ENCODE assay signal across 8 cellular contexts in genomic region chr16:2135703-2136490, GRCh38. TPM values are rescaled to one million over a fixed set of nuclear protein-coding genes. Genes with fewer than 3 reads are reported as not detected.
DNase-seq lines count a peak whose midpoint lies in the region; ATAC-seq, FAIRE-seq and TF ChIP-seq lines count a peak whose summit lies in the region.
"Not testable (repeated sequence)": the region's sequence is repeated elsewhere in the genome, so short reads cannot be mapped to it uniquely, and the experiment has no call there.

PKD1 (minus strand) TSS chr16:2135898; CDS start chr16:2135689, 209 bp downstream.

- not testable (repeated sequence) for TF ChIP-seq EP300 in HepG2 (IDR thresholded peaks at IDR 0.05; ENCODE audit: low read depth in 2 of 2, low read length in 2 of 2); HepG2 (CRISPR knock-in tag; IDR thresholded peaks at IDR 0.05; ENCODE audit: borderline replicate concordance)

- FAIRE-seq in HepG2 (lab: Jason Lieb, UNC): not testable (repeated sequence)

- not testable (repeated sequence) for H3K36me3 Mint-ChIP-seq in activated T-cell treated with anti-CD3 and anti-CD28 coated beads, Interleukin-2, amount 50 U/mL, for 4 hours (ENCODE audit: insufficient read depth)

- CTCF ChIA-PET in HepG2 (lab: Yijun Ruan, JAX; ENCODE audit: low intra/inter-chr PET ratio, low total read pairs): not testable (repeated sequence)

- not testable (repeated sequence) for TF ChIP-seq CTCF in 22Rv1 (IDR thresholded peaks at IDR 0.05); GM13976 (IDR thresholded peaks at IDR 0.05; ENCODE audit: borderline replicate concordance, control extremely low read depth, extremely low read depth, insufficient read depth, missing control alignments); HepG2 (CRISPR knock-in tag; IDR thresholded peaks at IDR 0.05)

- not testable (repeated sequence) for H3K36me3 ChIP-seq in SJSA1; endocrine pancreas (ENCODE audit: control insufficient read depth, insufficient read depth, low read length); HepG2 (replicated peaks in 1 of 2; ENCODE audit: control insufficient read depth in 1 of 2, insufficient read depth in 2 of 2, low read length in 2 of 2)

- H3K4me2 ChIP-seq in HepG2 (ENCODE audit: low read depth, low read length): peak within 1 kb of the TSS; percentile 69

- not testable (repeated sequence) for H3K27me3 Mint-ChIP-seq in activated T-cell treated with anti-CD3 and anti-CD28 coated beads, Interleukin-2, amount 50 U/mL, for 4 hours (ENCODE audit: low read depth)

- not testable (repeated sequence) for H3K9me3 ChIP-seq in SJSA1 (replicated peaks); endocrine pancreas (ENCODE audit: control insufficient read depth, low read length); HepG2 (ENCODE audit: low read length)

- H2AFZ ChIP-seq in HepG2 (ENCODE audit: low read length): not testable (repeated sequence)

- H3K9ac ChIP-seq in endocrine pancreas (ENCODE audit: control insufficient read depth, insufficient read depth, low read length) (peak within 1 kb of the TSS; percentile 13), HepG2 (ENCODE audit: insufficient read depth, low read depth, low read length) (peak within 1 kb of the TSS; percentile 56; the same call in 1 of the 2 replicates)

- H4K20me1 ChIP-seq in HepG2 (ENCODE audit: insufficient read depth, low read length): not testable (repeated sequence)

- H3K4me3 ChIP-seq in SJSA1 (peak within 1 kb of the TSS; percentile 46), HepG2 (replicated peaks in 1 of 3; ENCODE audit: insufficient read depth in 1 of 3, low read depth in 2 of 3, low read length in 3 of 3) (peak within 1 kb of the TSS; percentile 60 to 63 (median 62); a peak in 5 of 6 replicates)
- not testable (repeated sequence) for H3K4me3 ChIP-seq in endocrine pancreas (ENCODE audit: control insufficient read depth, insufficient read depth, low read length)

- WGBS in HepG2 (ENCODE audit: low lambda C conversion rate): 1% methylated on average over 13 of the region's 94 CpGs

- ATAC-seq in activated T-cell treated with anti-CD3 and anti-CD28 coated beads, Interleukin-2, amount 50 U/mL, for 4 hours: peak; percentile 75 to 86
- peak; percentile 78 for ATAC-seq in HepG2

- peak within 1 kb of the TSS; percentile 89 for H3K4me3 Mint-ChIP-seq in activated T-cell treated with anti-CD3 and anti-CD28 coated beads, Interleukin-2, amount 50 U/mL, for 4 hours

- in situ Hi-C loops in GM13976 (cut with MboI; ENCODE audit: low sequenced_read_pairs, unreplicated experiment): loop anchor here (5.0 kb wide), 1 partner anchor 124 kb away; no protein-coding TSS in a partner anchor
- in situ Hi-C loops in HepG2 (cut with HindIII; ENCODE audit: extremely low pct_ligation_motif_present, low pct_unique_long_range_greater_than_20kb): not testable (repeated sequence)

- DNase-seq in GM13976 (ENCODE audit: low spot score): peak; percentile 61
- peak; percentile 51 for DNase-seq in NCI-H128 (lab: John Stamatoyannopoulos, UW; ENCODE audit: unreplicated experiment)
- DNase-seq in SJSA1 (ENCODE audit: low read depth in 1 of 2, low spot score in 2 of 2): peak; percentile 96 to 97
- DNase-seq in activated T-cell treated with anti-CD3 and anti-CD28 coated beads, Interleukin-2, amount 50 U/mL, for 4 hours: peak; percentile 99
- peak; percentile 78 for DNase-seq in HepG2 (ENCODE audit: low spot score)
- DNase-seq in stimulated activated CD4-positive, alpha-beta T cell treated with anti-CD3 and anti-CD28 coated beads, Interleukin-12 subunit alpha, Interleukin-12 subunit beta, amount 100 ng/mL, for 48 hours (ENCODE audit: low read depth in 2 of 3, low spot score in 1 of 3): peak; percentile 97 to 99 (median 97)

- H3K4me1 ChIP-seq in SJSA1 (replicated peaks); endocrine pancreas (ENCODE audit: control insufficient read depth, insufficient read depth, low read length): not testable (repeated sequence)
- H3K4me1 ChIP-seq in HepG2 (ENCODE audit: insufficient read depth, low read length): peaks cover 23% of the 10 kb centered on the region

- intact Hi-C loops in HepG2 (cut with micrococcal nuclease; ENCODE audit: unreplicated experiment): not testable (repeated sequence)

- H3K9me3 Mint-ChIP-seq in activated T-cell treated with anti-CD3 and anti-CD28 coated beads, Interleukin-2, amount 50 U/mL, for 4 hours: not testable (repeated sequence)

- H3K79me2 ChIP-seq in HepG2 (ENCODE audit: insufficient read depth, low read length): not testable (repeated sequence)

- H3K27ac ChIP-seq in 22Rv1: peak within 1 kb of the TSS; percentile 61
- not testable (repeated sequence) for H3K27ac ChIP-seq in SJSA1; HepG2 (ENCODE audit: extremely low read length, insufficient read depth, low read length)

- not testable (repeated sequence) for TF ChIP-seq RAD21 in HepG2 (CRISPR knock-in tag; IDR thresholded peaks at IDR 0.05)

- not testable (repeated sequence) for H3K27me3 ChIP-seq in SJSA1 (replicated peaks); endocrine pancreas (ENCODE audit: control insufficient read depth, insufficient read depth, low read length); HepG2 (ENCODE audit: control insufficient read depth in 1 of 2, insufficient read depth in 2 of 2, low read length in 2 of 2)

- TF ChIP-seq POLR2A in HepG2 (IDR thresholded peaks at IDR 0.05; ENCODE audit: insufficient read depth in 1 of 2, low read depth in 2 of 2, low read length in 2 of 2): peak in 1 of 2 experiments; percentile 58; a peak in 2 of 4 replicates

- POLR2A ChIA-PET in HepG2 (lab: Yijun Ruan, JAX): interaction anchor here (0.6 to 1.2 kb wide), 5 partner anchors 12 to 171 kb away, joined by 3 to 24 read pairs (median 5); partner anchors contain the start of genes RPS2 and TRAF7

- not testable (repeated sequence) for BruUV-seq in HepG2 (replicated peaks; lab: Mats Ljungman, UMichigan)

- H3K4me1 Mint-ChIP-seq in activated T-cell treated with anti-CD3 and anti-CD28 coated beads, Interleukin-2, amount 50 U/mL, for 4 hours (ENCODE audit: low read depth): peaks cover 10% of the 10 kb centered on the region

TF ChIP-seq in HepG2, 621 proteins besides CTCF, POLR2A, EP300 and RAD21 (continues in another document):
- TF ChIP-seq HNRNPLL (IDR thresholded peaks at IDR 0.05; ENCODE audit: low read depth, low read length, poor library complexity, severe bottlenecking) (peak; percentile 50), ZMYM3 (CRISPR knock-in tag; IDR thresholded peaks at IDR 0.05) (0 out of 2 replicates have a peak, but pooled peaks have one; percentile 2), BCL3 (CRISPR knock-in tag; IDR thresholded peaks at IDR 0.05) (0 out of 2 replicates have a peak, but pooled peaks have one; percentile 40)

RNA-seq across cellular contexts. Expression of gene PKD1, which starts in this region (rescaled TPM):
- total RNA-seq in SJSA1 (2014; rRNA removed; shearing (Covaris generic)): 60.4 and 97.9 TPM in 2 replicates
- 100 to 1,000 TPM; 100 to 118 (median 104) TPM for total RNA-seq in activated T-cell treated with anti-CD3 and anti-CD28 coated beads, Interleukin-2, amount 50 U/mL, for 4 hours
- total RNA-seq in HepG2 (2016; rRNA removed; fragmentation: Illumina TruSeq; extraction: Trizol): 9.1 and 22.1 TPM in 2 replicates
- total RNA-seq in HepG2 (2016; cell fraction: cytosol; rRNA removed; fragmentation: Illumina TruSeq; extraction: Trizol; ENCODE audit: low read depth): 14.9 and 15.2 TPM in 2 replicates
- 6.6 and 20.8 TPM in 2 replicates for total RNA-seq in HepG2 (2016; cell fraction: insoluble cytoplasmic fraction; rRNA removed; fragmentation: Illumina TruSeq; extraction: Trizol)
- total RNA-seq in HepG2 (2016; cell fraction: membrane; rRNA removed; fragmentation: Illumina TruSeq; extraction: Trizol): 10.1 and 11.4 TPM in 2 replicates
- 26.8 and 33.4 TPM in 2 replicates for total RNA-seq in HepG2 (2016; cell fraction: nucleus; rRNA removed; fragmentation: Illumina TruSeq; extraction: Trizol)
- polyA plus RNA-seq in HepG2 (2011; rRNA removed): 23.0 and 40.7 TPM in 2 replicates
- polyA plus RNA-seq in HepG2 (2011; cell fraction: cytosol; rRNA removed): 18.3 and 19.9 TPM in 2 replicates
- 410 and 565 TPM in 2 replicates for polyA plus RNA-seq in HepG2 (2011; cell fraction: nucleus; rRNA removed)
- 20.8 and 52.6 TPM in 2 replicates for polyA plus RNA-seq in HepG2 (2012)
- polyA plus RNA-seq in HepG2 (2016; cell fraction: cytosol; fragmentation: Illumina TruSeq; extraction: Trizol; ENCODE audit: low read depth): 0.90 and 0.96 TPM in 2 replicates
- polyA plus RNA-seq in HepG2 (2016; cell fraction: insoluble cytoplasmic fraction; fragmentation: Illumina TruSeq; extraction: Trizol; ENCODE audit: low read depth): 6.2 and 8.3 TPM in 2 replicates
- polyA plus RNA-seq in HepG2 (2016; cell fraction: membrane; fragmentation: Illumina TruSeq; extraction: Trizol; ENCODE audit: low read depth): 1.6 TPM in 2 replicates
- polyA plus RNA-seq in HepG2 (2016; cell fraction: nucleus; fragmentation: Illumina TruSeq; extraction: Trizol; ENCODE audit: insufficient read depth, low read depth): 86.8 and 102 TPM in 2 replicates
- polyA minus RNA-seq in HepG2 (2011; rRNA and poly(A)+ RNA removed; ENCODE audit: low replicate concordance): 24.5 and 75.7 TPM in 2 replicates
- polyA minus RNA-seq in HepG2 (2011; cell fraction: cytosol; rRNA and poly(A)+ RNA removed): 24.3 and 34.5 TPM in 2 replicates
- 72.0 and 84.2 TPM in 2 replicates for polyA minus RNA-seq in HepG2 (2011; cell fraction: nucleus; rRNA and poly(A)+ RNA removed)
